In genomic region chr10:114045738-114046458, GRCh38 we compare ENCODE assay signal across 10 cellular contexts. TPM values are rescaled to one million over a fixed set of nuclear protein-coding genes. Genes with fewer than 3 reads are reported as not detected.
A peak's percentile ranks its signal among the peaks of the same experiment; 100 is the strongest.
DNase-seq lines count a peak whose midpoint lies in the region; ATAC-seq and TF ChIP-seq lines count a peak whose summit lies in the region.
"Had no signal": no experiment of that assay in that cellular context is flagged by ENCODE, and none has a peak within 500 bp of the region (broad histone marks: within the 10 kb centered on the region; RNA-seq: fewer than 3 reads in every experiment).

No MANE protein-coding gene starts in this region.

- intact Hi-C loops in Panc1 (cut with micrococcal nuclease; ENCODE audit: unreplicated experiment), result loop anchor here (10.0 kb wide), 1 partner anchor 121 kb away; no protein-coding TSS in a partner anchor
- intact Hi-C loops in gastrocnemius medialis (cut with DNase I; ENCODE audit: low total_unique reads), result no loop called here

- H3K9me3 ChIP-seq in Panc1 (ENCODE audit: control insufficient read depth, insufficient read depth, low read depth, low read length), result no peaks in the 10 kb centered on the region
- no peaks in the 10 kb centered on the region for H3K9me3 ChIP-seq in gastrocnemius medialis

- H3K9me3 Mint-ChIP-seq in endothelial cell (ENCODE audit: unreplicated experiment), result no peaks in the 10 kb centered on the region

- H3K27me3 ChIP-seq in Panc1 (ENCODE audit: control insufficient read depth, insufficient read depth, low read length) (no peaks in the 10 kb centered on the region), gastrocnemius medialis (peaks cover 11 to 25% (median 23%) of the 10 kb centered on the region in 3 donors)

- CTCF ChIA-PET in Panc1 (lab: Charles Lee), result no interaction called here

- BruUV-seq in Panc1 (replicated peaks; lab: Mats Ljungman, UMichigan), result TSS peak; percentile 98

- no peak for TF ChIP-seq POLR2A in gastrocnemius medialis (IDR thresholded peaks at IDR 0.05)

- H3K4me1 ChIP-seq in Panc1 (ENCODE audit: control insufficient read depth, insufficient read depth, low read length) (peaks cover 43% of the 10 kb centered on the region), gastrocnemius medialis (peaks cover 6% of the 10 kb centered on the region in 2 donors)

- DNase-seq in GM12865 (ENCODE audit: low read depth), result no peak
- DNase-seq in Panc1 (ENCODE audit: low read depth, low spot score), result no peak
- DNase-seq in endothelial cell (ENCODE audit: low spot score), result no peak
- no peak for DNase-seq in gastrocnemius medialis
- no peak for DNase-seq in RKO (ENCODE audit: low spot score)
- no peak for DNase-seq in activated T-cell treated with anti-CD3 and anti-CD28 coated beads for 4 hours
- DNase-seq in NCI-H1105 treated with DMSO at 0.1 percent for 48 hours (lab: John Stamatoyannopoulos, UW), result no peak
- DNase-seq: effector CD4-positive, alpha-beta T cell; NCI-H2081 treated with DMSO at 0.1 percent for 48 hours had no signal

- H3K36me3 ChIP-seq in Panc1 (ENCODE audit: control insufficient read depth, insufficient read depth, low read length) (no peaks in the 10 kb centered on the region), gastrocnemius medialis (no peaks in the 10 kb centered on the region)

- POLR2A ChIA-PET in Panc1 (lab: Charles Lee), result no interaction called here

- peaks cover 8% of the 10 kb centered on the region for H3K4me1 Mint-ChIP-seq in endothelial cell (ENCODE audit: unreplicated experiment)

- TF ChIP-seq CTCF in GM12865 (IDR thresholded peaks at IDR 0.05; ENCODE audit: insufficient read depth, low read depth, low read length, missing control alignments) (no peak), Panc1 (IDR thresholded peaks at IDR 0.05) (no peak), endothelial cell (IDR thresholded peaks at IDR 0.05; ENCODE audit: unreplicated experiment) (no peak), gastrocnemius medialis (IDR thresholded peaks at IDR 0.05 in 4 of 5, conservative IDR thresholded peaks at IDR 0.05 in 1 of 5) (no peak)

- peak overlapping the region; percentile 28 for H3K4me3 ChIP-seq in GM12865 (ENCODE audit: low read depth, low read length)
- peak overlapping the region; percentile 59 to 86 for H3K4me3 ChIP-seq in Panc1 (ENCODE audit: low read depth in 2 of 2, low read length in 2 of 2)
- H3K4me3 ChIP-seq in gastrocnemius medialis, result peak overlapping the region in 3 of 4 donors; percentile 27 to 43 (median 32)

- ATAC-seq in Panc1, result no peak
- ATAC-seq in gastrocnemius medialis, result no peak
- no peak for ATAC-seq in GM19023 (IDR thresholded peaks at IDR 0.05; ENCODE audit: unreplicated experiment)

- no peaks in the 10 kb centered on the region for H3K36me3 Mint-ChIP-seq in endothelial cell (ENCODE audit: low read depth, unreplicated experiment)

- in situ Hi-C loops in Panc1 (cut with HindIII; ENCODE audit: low pct_unique_long_range_greater_than_20kb, low sequenced_read_pairs), result no loop called here
- in situ Hi-C loops in gastrocnemius medialis (cut with MboI; ENCODE audit: low sequenced_read_pairs in 4 of 4), result no loop called here

- H3K27ac Mint-ChIP-seq in endothelial cell (ENCODE audit: unreplicated experiment), result peak overlapping the region; percentile 13

- H3K27me3 Mint-ChIP-seq in endothelial cell (ENCODE audit: unreplicated experiment), result peaks cover 18% of the 10 kb centered on the region

- H3K4me3 Mint-ChIP-seq in endothelial cell (ENCODE audit: unreplicated experiment), result peak overlapping the region; percentile 27

- peak overlapping the region; percentile 88 for H3K27ac ChIP-seq in Panc1 (ENCODE audit: low read length)
- no peak overlapping the region for H3K27ac ChIP-seq in gastrocnemius medialis

RNA-seq across cellular contexts. Expression of gene ADRB1, which starts 2.2 kb away (rescaled TPM):
- 12.9 TPM for total RNA-seq in Panc1 (2021; ENCODE audit: unreplicated experiment)
- polyA plus RNA-seq in Panc1 (2012; ENCODE audit: insufficient read length), result 11.0 TPM
- not detected for total RNA-seq in endothelial cell (ENCODE audit: unreplicated experiment)
- under 1 TPM in 3 of 4 donors, not detected in 1; 0.13 to 0.66 (median 0.18) TPM for total RNA-seq in gastrocnemius medialis
